7 cellular contexts compared by ENCODE assay signal in genomic region chr17:64773836-64774761, GRCh38.
A peak's percentile ranks its signal among the peaks of the same experiment; 100 is the strongest.
DNase-seq lines count a peak whose midpoint lies in the region; ATAC-seq and TF ChIP-seq lines count a peak whose summit lies in the region.

No MANE protein-coding gene starts in this region.

- TF ChIP-seq CTCF in GM12865 (IDR thresholded peaks at IDR 0.05; ENCODE audit: insufficient read depth, low read depth, low read length, missing control alignments) (peak; percentile 26), LNCAP (IDR thresholded peaks at IDR 0.05) (peak; percentile 64; the same call in 1 of the 2 replicates)

- peak; percentile 69 for DNase-seq in GM12865 (ENCODE audit: low read depth)
- DNase-seq in SW480 (ENCODE audit: low spot score), result peak; percentile 86
- DNase-seq in activated naive CD4-positive, alpha-beta T cell (lab: John Stamatoyannopoulos, UW), result no peak
- DNase-seq in globus pallidus (ENCODE audit: low spot score), result no peak

- H3K4me3 ChIP-seq in GM12865 (ENCODE audit: low read depth, low read length) (peak overlapping the region; percentile 40), iPS-11a (ENCODE audit: low read depth, low read length) (peak overlapping the region; percentile 27)

- no peak for ATAC-seq in GM19397 (IDR thresholded peaks at IDR 0.05; ENCODE audit: unreplicated experiment)

Comparison
In these comparisons a context has a peak if more than half of its experiments do, and no peak if none do; other contexts are left out.
1. DNase-seq: peak in GM12865 (single experiment) and SW480 (single experiment); none in activated naive CD4-positive, alpha-beta T cell (0 of 4) and globus pallidus (single experiment).